In the genomic region with DNA sequence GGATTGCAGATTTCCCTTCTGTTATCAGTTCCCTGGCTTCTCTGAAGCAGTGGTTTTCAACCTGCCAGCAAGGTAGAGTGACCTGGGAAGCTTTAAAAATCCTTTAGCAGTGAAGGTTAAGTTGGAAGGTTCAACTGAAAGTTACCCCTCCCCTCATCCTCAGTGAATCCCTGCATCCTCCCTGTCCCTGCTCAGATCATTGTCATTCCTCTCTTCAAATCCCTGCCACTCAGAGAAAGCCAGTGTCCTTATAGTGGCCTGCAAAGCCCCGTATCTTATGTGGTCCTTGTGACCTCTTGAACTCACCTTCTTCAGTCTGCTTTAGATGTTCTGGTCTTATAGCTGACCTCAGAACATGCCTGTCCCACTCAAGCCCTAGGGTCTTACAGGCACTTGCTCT, we compare ENCODE assay signal across 25 cellular contexts. TPM values are rescaled to one million over a fixed set of nuclear protein-coding genes. Genes with fewer than 3 reads are reported as not detected.
DNase-seq lines count a peak whose midpoint lies in the region; ATAC-seq, FAIRE-seq and TF ChIP-seq lines count a peak whose summit lies in the region.
"Had no signal": no experiment of that assay in that cellular context is flagged by ENCODE, and none has a peak within 500 bp of the region (broad histone marks: within the 10 kb centered on the region; RNA-seq: fewer than 3 reads in every experiment).

No MANE protein-coding gene starts in this region.

- no peaks in the 10 kb centered on the region for H3K36me3 ChIP-seq in CD4-positive, CD25-positive, alpha-beta regulatory T cell (ENCODE audit: control insufficient read depth, insufficient read depth, low read length)
- H3K36me3 ChIP-seq in OCI-LY7 (ENCODE audit: insufficient read depth, low read length) (peaks cover 29% of the 10 kb centered on the region), small intestine (ENCODE audit: control insufficient read depth in 2 of 2, insufficient read depth in 2 of 2, low read length in 2 of 2) (no peaks in the 10 kb centered on the region)

- H3K27ac ChIP-seq in CD4-positive, CD25-positive, alpha-beta regulatory T cell (ENCODE audit: insufficient read depth, low read length, poor library complexity, severe bottlenecking): no peak overlapping the region
- peak overlapping the region; percentile 33 for H3K27ac ChIP-seq in OCI-LY7 (ENCODE audit: low read depth, low read length, poor library complexity, severe bottlenecking)
- no peak overlapping the region for H3K27ac ChIP-seq in small intestine (ENCODE audit: low read depth in 1 of 2, low read length in 1 of 2)
- H3K27ac ChIP-seq: A549, C4-2B had no signal

- no peaks in the 10 kb centered on the region for H4K20me1 ChIP-seq in OCI-LY7 (ENCODE audit: insufficient read depth, low read length)

- H2AFZ ChIP-seq in OCI-LY7 (ENCODE audit: low read length): no peak overlapping the region

- 72 to 84% (median 77%) methylated on average over 1 of the region's 1 CpG for WGBS in small intestine, 3 donors

- no peaks in the 10 kb centered on the region for H3K79me2 ChIP-seq in OCI-LY7 (ENCODE audit: insufficient read depth, low read depth, low read length)

- H3K36me3 Mint-ChIP-seq in CD4-positive, CD25-positive, alpha-beta regulatory T cell: no peaks in the 10 kb centered on the region
- H3K36me3 Mint-ChIP-seq in nephron progenitor cell (ENCODE audit: low read depth): no peaks in the 10 kb centered on the region

- peaks cover 0 to 4% (median 0%) of the 10 kb centered on the region in 7 donors for H3K9me3 Mint-ChIP-seq in CD4-positive, CD25-positive, alpha-beta regulatory T cell
- H3K9me3 Mint-ChIP-seq in nephron progenitor cell: no peaks in the 10 kb centered on the region

- FAIRE-seq in GM12891 (lab: Jason Lieb, UNC) (peak; percentile 76), small intestine (lab: Jason Lieb, UNC) (no peak)
- FAIRE-seq: A549, D721Med, GM19239, K562 had no signal

- TF ChIP-seq CTCF in OCI-LY7 (conservative IDR thresholded peaks at IDR 0.05; ENCODE audit: low read length) (no peak), nephron progenitor cell (IDR thresholded peaks at IDR 0.05) (no peak)

- no peaks in the 10 kb centered on the region for H3K4me1 Mint-ChIP-seq in CD4-positive, CD25-positive, alpha-beta regulatory T cell
- H3K4me1 Mint-ChIP-seq in nephron progenitor cell: peaks cover 13% of the 10 kb centered on the region
- H3K4me1 Mint-ChIP-seq: T-cell had no signal

- peak overlapping the region in 2 of 3 donors; percentile 6 to 74 for H3K27ac Mint-ChIP-seq in CD4-positive, CD25-positive, alpha-beta regulatory T cell
- H3K27ac Mint-ChIP-seq in nephron progenitor cell: peak overlapping the region; percentile 77
- H3K27ac Mint-ChIP-seq: T-cell had no signal

- CTCF ChIA-PET in OCI-LY7 (lab: Charles Lee; ENCODE audit: unreplicated experiment): no interaction called here

- H3K4me2 ChIP-seq in OCI-LY7 (ENCODE audit: low read length): peak overlapping the region; percentile 46
- H3K4me2 ChIP-seq: A549 had no signal

- H3K4me3 Mint-ChIP-seq in CD4-positive, CD25-positive, alpha-beta regulatory T cell: no peak overlapping the region
- no peak overlapping the region for H3K4me3 Mint-ChIP-seq in nephron progenitor cell
- H3K4me3 Mint-ChIP-seq: T-cell had no signal

- BruUV-seq in OCI-LY7 (replicated peaks; lab: Mats Ljungman, UMichigan): no TSS peak

- H3K9me2 ChIP-seq in OCI-LY7 (ENCODE audit: insufficient read depth, low read length): no peaks in the 10 kb centered on the region

- no peaks in the 10 kb centered on the region for H3K9me3 ChIP-seq in CD4-positive, CD25-positive, alpha-beta regulatory T cell (ENCODE audit: control insufficient read depth in 2 of 2, low read length in 2 of 2)
- no peaks in the 10 kb centered on the region for H3K9me3 ChIP-seq in OCI-LY7 (ENCODE audit: low read length)
- H3K9me3 ChIP-seq in small intestine (ENCODE audit: control insufficient read depth, low read depth): no peaks in the 10 kb centered on the region
- H3K9me3 ChIP-seq: A549 had no signal

- TF ChIP-seq POLR2A in GM12891 (IDR thresholded peaks at IDR 0.05; ENCODE audit: low read depth, low read length): no peak

- peak in 1 of 2 donors; percentile 8 for ATAC-seq in CD4-positive, CD25-positive, alpha-beta regulatory T cell (ENCODE audit: low read depth in 2 of 2)
- ATAC-seq in HG02840 (IDR thresholded peaks at IDR 0.05; ENCODE audit: low FRiP score, unreplicated experiment) (no peak), GM18520 (IDR thresholded peaks at IDR 0.05; ENCODE audit: unreplicated experiment) (no peak), HG03045 (IDR thresholded peaks at IDR 0.05; ENCODE audit: unreplicated experiment) (no peak)
- ATAC-seq: A549, HCT116, K562, T-cell had no signal

- H3K27me3 ChIP-seq in CD4-positive, CD25-positive, alpha-beta regulatory T cell (ENCODE audit: control insufficient read depth, insufficient read depth, low read length): no peaks in the 10 kb centered on the region
- H3K27me3 ChIP-seq in small intestine (ENCODE audit: control insufficient read depth in 2 of 2, insufficient read depth in 2 of 2, low read length in 2 of 2): no peaks in the 10 kb centered on the region

- POLR2A ChIA-PET in OCI-LY7 (lab: Charles Lee): interaction anchor here (0.6 to 1.4 kb wide), 3 partner anchors 8 to 25 kb away, joined by 3 read pairs; no protein-coding TSS in a partner anchor

- no peaks in the 10 kb centered on the region for H3K4me1 ChIP-seq in CD4-positive, CD25-positive, alpha-beta regulatory T cell (ENCODE audit: control insufficient read depth, insufficient read depth, low read length, poor library complexity, severe bottlenecking)
- H3K4me1 ChIP-seq in OCI-LY7 (ENCODE audit: insufficient read depth, low read length, poor library complexity, severe bottlenecking) (peaks cover 27% of the 10 kb centered on the region), small intestine (ENCODE audit: control insufficient read depth in 2 of 2, insufficient read depth in 1 of 2, low read depth in 1 of 2, low read length in 1 of 2) (no peaks in the 10 kb centered on the region)
- H3K4me1 ChIP-seq: A549 had no signal

- no peaks in the 10 kb centered on the region for H3K27me3 Mint-ChIP-seq in CD4-positive, CD25-positive, alpha-beta regulatory T cell
- H3K27me3 Mint-ChIP-seq in nephron progenitor cell (ENCODE audit: low read depth, poor library complexity): no peaks in the 10 kb centered on the region
- H3K27me3 Mint-ChIP-seq: T-cell had no signal

- DNase-seq in CD4-positive, CD25-positive, alpha-beta regulatory T cell: no peak
- DNase-seq in GM12891 (ENCODE audit: insufficient read length, low spot score) (no peak), OCI-LY7 (ENCODE audit: low spot score) (no peak), nephron progenitor cell (no peak), small intestine (no peak)
- DNase-seq: AML-193; NCI-H1105 treated with DMSO at 0.1 percent for 48 hours; NCI-H146; NCI-H1930; NCI-H2107; NCI-H524; NCI-H774; NK-92 treated with Interleukin-12 subunit alpha and Interleukin-12 subunit beta, amount 100 ng/mL, for 24 hours; RPMI8226; SHP77; T-cell had no signal

- intact Hi-C loops in OCI-LY7 (cut with micrococcal nuclease; ENCODE audit: unreplicated experiment): no loop called here

- no peak overlapping the region for H3K4me3 ChIP-seq in CD4-positive, CD25-positive, alpha-beta regulatory T cell (ENCODE audit: low read depth, low read length)
- no peak overlapping the region for H3K4me3 ChIP-seq in OCI-LY7 (ENCODE audit: low read depth, low read length, poor library complexity, severe bottlenecking)
- H3K4me3 ChIP-seq in small intestine (ENCODE audit: low read depth in 1 of 2, low read length in 2 of 2): no peak overlapping the region
- H3K4me3 ChIP-seq: A549, K562 had no signal

TF ChIP-seq in GM12891, 5 proteins besides CTCF, POLR2A, EP300 and RAD21:
- TF ChIP-seq POU2F2 (IDR thresholded peaks at IDR 0.05; ENCODE audit: low read depth, low read length): no peak

RNA-seq across cellular contexts. Expression of gene PPM1A, which starts 53.6 kb away (rescaled TPM):
- 83.3 TPM for total RNA-seq in CD4-positive, CD25-positive, alpha-beta regulatory T cell
- polyA plus RNA-seq in CD4-positive, CD25-positive, alpha-beta regulatory T cell: 10 to 100 TPM; 15.0 to 25.1 (median 20.4) TPM
- polyA plus RNA-seq in GM12891 (2012; ENCODE audit: low read depth, missing spikeins): 40.1 TPM
- total RNA-seq in OCI-LY7 (2014; rRNA removed; shearing (Covaris generic)): 25.4 and 28.8 TPM in 2 replicates
- total RNA-seq in OCI-LY7 (2022): 75.1 and 81.0 TPM in 2 replicates
- polyA plus RNA-seq in small intestine: 100 to 1,000 TPM in 1 of 3 donors, 10 to 100 TPM in 2; 27.6 to 101 (median 80.2) TPM
